ENCODE assay signal across 8 cellular contexts in the genomic region with DNA sequence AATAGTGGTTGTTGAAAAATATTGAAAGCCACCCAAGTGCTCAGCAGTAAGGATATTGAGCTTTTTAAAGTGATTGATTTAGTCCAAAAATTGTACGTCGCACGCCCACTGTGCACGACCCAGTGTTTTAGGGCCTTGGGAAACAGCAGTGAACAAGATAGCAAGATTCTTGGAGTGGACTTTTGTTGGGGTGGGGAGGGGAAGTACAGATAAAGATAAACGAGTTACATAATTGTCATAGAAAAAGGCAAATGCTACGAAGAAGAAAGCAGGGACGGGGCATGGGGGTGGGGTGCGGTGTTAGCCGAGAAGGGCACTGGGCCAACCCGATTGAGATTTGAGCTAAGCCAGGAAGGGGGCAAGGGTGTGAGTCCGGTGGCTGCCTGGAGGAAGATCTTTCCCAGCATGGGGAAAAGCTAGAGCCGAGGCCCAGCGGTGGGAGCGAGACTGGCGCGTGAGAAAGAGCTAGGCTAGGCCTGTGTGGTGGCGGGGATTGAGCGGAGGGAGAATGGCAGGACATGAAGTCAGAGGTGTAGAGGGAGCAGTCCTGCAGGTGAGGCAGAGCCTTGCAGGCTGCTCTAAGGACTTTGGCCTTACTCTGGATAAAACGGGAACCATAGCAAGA. TPM values are rescaled to one million over a fixed set of nuclear protein-coding genes. Genes with fewer than 3 reads are reported as not detected.
DNase-seq lines count a peak whose midpoint lies in the region; ATAC-seq and TF ChIP-seq lines count a peak whose summit lies in the region.

No MANE protein-coding gene starts in this region.

- H3K4me3 ChIP-seq in AG04449 (ENCODE audit: low read depth, low read length) (peak overlapping the region; percentile 84), IMR-90 (ENCODE audit: insufficient read depth, low read depth, low read length) (peak overlapping the region; percentile 74), esophagus (ENCODE audit: low read depth in 1 of 2, low read length in 2 of 2) (peak overlapping the region; percentile 75 to 78), uterus (peak overlapping the region; percentile 59 to 99)
- peak overlapping the region; percentile 90 for H3K4me3 ChIP-seq in naive thymus-derived CD4-positive, alpha-beta T cell (ENCODE audit: low read length)

- peak overlapping the region; percentile 97 for H3K56ac ChIP-seq in IMR-90 (ENCODE audit: extremely low read depth, insufficient read depth, low read length)

- BruUV-seq in IMR-90 (replicated peaks; lab: Mats Ljungman, UMichigan), result no TSS peak

- peak overlapping the region; percentile 95 for H2AK9ac ChIP-seq in IMR-90 (replicated peaks; ENCODE audit: low read depth, low read length, poor library complexity)

- peak overlapping the region; percentile 34 to 88 for H4K8ac ChIP-seq in IMR-90 (ENCODE audit: low read depth in 2 of 2, low read length in 2 of 2)

- DNase-seq in AG04449 (ENCODE audit: low read depth, low spot score), result no peak
- peak; percentile 30 for DNase-seq in IMR-90
- DNase-seq in activated CD8-positive, alpha-beta memory T cell treated with anti-CD3 and anti-CD28 coated beads for 24 hours, result peak; percentile 70
- peak in 5 of 9 donors; percentile 8 to 44 (median 22) for DNase-seq in naive thymus-derived CD4-positive, alpha-beta T cell
- DNase-seq in uterus, result peak; percentile 50 to 54
- no peak for DNase-seq in GM20000 (ENCODE audit: low spot score)

- peak overlapping the region; percentile 93 for H3K9ac ChIP-seq in IMR-90 (ENCODE audit: low read depth, low read length)

- POLR2A ChIA-PET in AG04449 (lab: Yijun Ruan, JAX) (interaction anchor here (0.9 to 1.8 kb wide), 8 partner anchors 15 to 228 kb away, joined by 3 to 8 read pairs (median 3); a partner anchor contains a TSS), IMR-90 (lab: Charles Lee; ENCODE audit: unreplicated experiment) (interaction anchor here (0.9 to 1.0 kb wide), 2 partner anchors 34 to 185 kb away, joined by 3 read pairs; a partner anchor contains a TSS)
- POLR2A ChIA-PET in naive thymus-derived CD4-positive, alpha-beta T cell (lab: Charles Lee), result interaction anchor here (0.7 to 4.0 kb wide), 19 partner anchors 12 to 751 kb away, joined by 3 to 29 read pairs (median 4); a partner anchor contains a TSS

- no peak overlapping the region for H3K18ac ChIP-seq in IMR-90 (ENCODE audit: low read depth, low read length)

- peak overlapping the region; percentile 33 for H4K5ac ChIP-seq in IMR-90 (ENCODE audit: low read depth, low read length)

- CTCF ChIA-PET in AG04449 (lab: Yijun Ruan, JAX), result interaction anchor here (0.7 to 19.9 kb wide), 83 partner anchors 12 to 467 kb away, joined by 3 to 1062 read pairs (median 5); a partner anchor contains a TSS
- CTCF ChIA-PET in IMR-90 (lab: Yijun Ruan, JAX), result interaction anchor here (0.6 to 2.5 kb wide), 15 partner anchors 10 to 474 kb away, joined by 3 to 18 read pairs (median 4); no protein-coding TSS in a partner anchor
- CTCF ChIA-PET in naive thymus-derived CD4-positive, alpha-beta T cell (lab: Charles Lee), result interaction anchor here (0.7 to 4.3 kb wide), 21 partner anchors 11 to 323 kb away, joined by 3 to 42 read pairs (median 5); a partner anchor contains a TSS

- H3K36me3 Mint-ChIP-seq in naive thymus-derived CD4-positive, alpha-beta T cell, result peaks cover 0 to 17% (median 9%) of the 10 kb centered on the region in 5 donors

- H3K4ac ChIP-seq in IMR-90 (ENCODE audit: low read depth, low read length), result peak overlapping the region; percentile 93

- intact Hi-C loops in IMR-90 (cut with micrococcal nuclease) (loop anchor here (1.0 to 10.0 kb wide), 4 partner anchors 108 to 318 kb away; a partner anchor contains a TSS), uterus (cut with DNase I; ENCODE audit: low total_unique reads) (no loop called here)
- intact Hi-C loops in naive thymus-derived CD4-positive, alpha-beta T cell (cut with micrococcal nuclease), result loop anchor here (1.0 to 5.0 kb wide), 20 partner anchors 26 to 1624 kb away; a partner anchor contains a TSS

- H2BK15ac ChIP-seq in IMR-90 (ENCODE audit: low read depth, low read length), result 0 out of 3 replicates have a peak overlapping the region, but pooled peaks have one; percentile 4

- TF ChIP-seq RAD21 in IMR-90 (IDR thresholded peaks at IDR 0.05; ENCODE audit: low read length), result no peak

- H3K27ac Mint-ChIP-seq in naive thymus-derived CD4-positive, alpha-beta T cell, result peak overlapping the region; percentile 99 to 100 (median 99)

- peak overlapping the region; percentile 98 for H2AFZ ChIP-seq in IMR-90 (replicated peaks; ENCODE audit: low read length, poor library complexity)

- H3K4me1 ChIP-seq in IMR-90 (ENCODE audit: control insufficient read depth, insufficient read depth, low read length) (peaks cover 6% of the 10 kb centered on the region), esophagus (ENCODE audit: control insufficient read depth in 2 of 2, insufficient read depth in 2 of 2, low read length in 1 of 2) (peaks cover 0 to 4% of the 10 kb centered on the region in 2 donors), uterus (peaks cover 8 to 14% of the 10 kb centered on the region in 2 donors)
- H3K4me1 ChIP-seq in naive thymus-derived CD4-positive, alpha-beta T cell (ENCODE audit: control insufficient read depth in 2 of 2, insufficient read depth in 2 of 2, low read length in 2 of 2), result peaks cover 21 to 24% of the 10 kb centered on the region in 2 donors

- peak overlapping the region; percentile 92 for H2BK5ac ChIP-seq in IMR-90 (ENCODE audit: low read depth, low read length, poor library complexity, severe bottlenecking)

- H4K91ac ChIP-seq in IMR-90 (ENCODE audit: insufficient read depth, low read depth, low read length), result peak overlapping the region; percentile 78

- no peak overlapping the region for H2BK20ac ChIP-seq in IMR-90 (ENCODE audit: low read depth, low read length)

- H2BK120ac ChIP-seq in IMR-90 (ENCODE audit: low read depth, low read length), result peak overlapping the region; percentile 1; the same call in 1 of the 2 replicates

- dilution Hi-C loops in IMR-90 (cut with HindIII; ENCODE audit: low sequenced_read_pairs, unreplicated experiment), result no loop called here

- peak overlapping the region; percentile 80 for H3K14ac ChIP-seq in IMR-90 (replicated peaks; ENCODE audit: low read depth, low read length)

- H3K23ac ChIP-seq in IMR-90 (ENCODE audit: low read depth, low read length), result peak overlapping the region; percentile 64

- H3K36me3 ChIP-seq in IMR-90 (ENCODE audit: control insufficient read depth, insufficient read depth, low read length), result peaks cover 11% of the 10 kb centered on the region
- H3K36me3 ChIP-seq in esophagus (ENCODE audit: control insufficient read depth in 2 of 2, insufficient read depth in 2 of 2, low read length in 1 of 2), result peaks cover 0 to 9% of the 10 kb centered on the region in 2 donors
- peaks cover 0 to 21% (median 8%) of the 10 kb centered on the region in 3 experiments for H3K36me3 ChIP-seq in naive thymus-derived CD4-positive, alpha-beta T cell (ENCODE audit: control insufficient read depth in 2 of 3, insufficient read depth in 3 of 3, low read length in 3 of 3)
- H3K36me3 ChIP-seq in uterus, result no peaks in the 10 kb centered on the region

- ATAC-seq in GM18511 (IDR thresholded peaks at IDR 0.05; ENCODE audit: unreplicated experiment) (peak; percentile 32), IMR-90 (ENCODE audit: low read depth) (peak; percentile 12)
- ATAC-seq in naive thymus-derived CD4-positive, alpha-beta T cell, result peak; percentile 10

- TF ChIP-seq POLR2A in IMR-90 (IDR thresholded peaks at IDR 0.05; ENCODE audit: low read depth, low read length) (no peak), uterus (IDR thresholded peaks at IDR 0.05) (no peak)

- peaks cover 0 to 7% (median under 1%) of the 10 kb centered on the region in 5 donors for H3K27me3 Mint-ChIP-seq in naive thymus-derived CD4-positive, alpha-beta T cell

- peaks cover 28 to 47% (median 36%) of the 10 kb centered on the region in 7 donors for H3K4me1 Mint-ChIP-seq in naive thymus-derived CD4-positive, alpha-beta T cell

- H3K4me3 Mint-ChIP-seq in naive thymus-derived CD4-positive, alpha-beta T cell, result peak overlapping the region; percentile 94 to 99 (median 97)

- H3K27ac ChIP-seq in IMR-90 (ENCODE audit: insufficient read depth, low read length), result peak overlapping the region; percentile 94
- H3K27ac ChIP-seq in esophagus (ENCODE audit: low read depth in 2 of 2, low read length in 1 of 2), result peak overlapping the region; percentile 93 to 99
- H3K27ac ChIP-seq in naive thymus-derived CD4-positive, alpha-beta T cell (ENCODE audit: low read depth, low read length), result peak overlapping the region; percentile 98
- H3K27ac ChIP-seq in uterus, result peak overlapping the region; percentile 94 to 99

- H2AK5ac ChIP-seq in IMR-90 (ENCODE audit: low read depth, low read length), result peak overlapping the region; percentile 82

- 0% methylated on average over 19 of the region's 19 CpGs; no CpG with 5 or more reads in 1 of the 2 experiments for WGBS in IMR-90 (ENCODE audit: extremely low coverage in 2 of 2, insufficient read length in 1 of 2), 2 experiments
- 1% methylated on average over 19 of the region's 19 CpGs for WGBS in esophagus, 2 donors

- peaks cover 4% of the 10 kb centered on the region for H3K9me1 ChIP-seq in IMR-90 (ENCODE audit: insufficient read depth, low read length)

- H3K9me3 Mint-ChIP-seq in naive thymus-derived CD4-positive, alpha-beta T cell, result peaks cover 0 to 9% (median 0%) of the 10 kb centered on the region in 11 donors

- peaks cover 23 to 41% of the 10 kb centered on the region in 2 experiments for H3K79me1 ChIP-seq in IMR-90 (ENCODE audit: low read depth in 1 of 2, low read length in 2 of 2)

- H4K20me1 ChIP-seq in IMR-90 (ENCODE audit: insufficient read depth, low read length), result peaks cover 36% of the 10 kb centered on the region

- in situ Hi-C loops in IMR-90 (cut with MboI; ENCODE audit: low sequenced_read_pairs), result loop anchor here (10.0 kb wide), 1 partner anchor 302 kb away; a partner anchor contains a TSS

- H3K27me3 ChIP-seq in IMR-90 (ENCODE audit: control insufficient read depth, insufficient read depth, low read length) (peaks cover 6% of the 10 kb centered on the region), esophagus (ENCODE audit: control insufficient read depth in 1 of 2, insufficient read depth in 2 of 2, low read length in 2 of 2) (no peaks in the 10 kb centered on the region), uterus (no peaks in the 10 kb centered on the region)
- H3K27me3 ChIP-seq in naive thymus-derived CD4-positive, alpha-beta T cell (ENCODE audit: control insufficient read depth in 2 of 2, insufficient read depth in 2 of 2, low read length in 2 of 2), result no peaks in the 10 kb centered on the region

- peak overlapping the region; percentile 98 for H3K4me2 ChIP-seq in IMR-90 (ENCODE audit: low read depth, low read length)

- H3K9me3 ChIP-seq in IMR-90 (ENCODE audit: control insufficient read depth, insufficient read depth, low read length) (no peaks in the 10 kb centered on the region), esophagus (ENCODE audit: control insufficient read depth in 2 of 2, insufficient read depth in 1 of 2, low read depth in 1 of 2, low read length in 1 of 2) (no peaks in the 10 kb centered on the region), uterus (no peaks in the 10 kb centered on the region)
- no peaks in the 10 kb centered on the region for H3K9me3 ChIP-seq in naive thymus-derived CD4-positive, alpha-beta T cell (ENCODE audit: control insufficient read depth in 2 of 3, low read length in 3 of 3)

- TF ChIP-seq CTCF in AG04449 (IDR thresholded peaks at IDR 0.05; ENCODE audit: insufficient read depth, low read length, missing control alignments) (no peak), IMR-90 (conservative IDR thresholded peaks at IDR 0.05; ENCODE audit: low read depth, low read length) (0 out of 2 replicates have a peak, but pooled peaks have one; percentile 4), uterus (IDR thresholded peaks at IDR 0.05) (peak in 1 of 4 experiments; percentile 15), GM20000 (IDR thresholded peaks at IDR 0.05; ENCODE audit: extremely low read depth, missing control alignments) (no peak)

RNA-seq across cellular contexts. Expression of a gene that starts 0.5 kb away (rescaled TPM):
- total RNA-seq in IMR-90 (2012; rRNA removed), result 11.4 and 13.3 TPM in 2 replicates
- 5.7 and 6.4 TPM in 2 replicates for polyA plus RNA-seq in IMR-90 (2012; rRNA removed)
- polyA plus RNA-seq in IMR-90 (2012; cell fraction: cytosol; rRNA removed), result 1.5 and 1.9 TPM in 2 replicates
- 0.73 and 4.8 TPM in 2 replicates for polyA plus RNA-seq in IMR-90 (2012; cell fraction: nucleus; rRNA removed; ENCODE audit: low replicate concordance)
- 1 to 10 TPM; 1.3 to 5.9 TPM for polyA plus RNA-seq in esophagus
- total RNA-seq in naive thymus-derived CD4-positive, alpha-beta T cell, result 10 to 100 TPM in 2 of 5 experiments, 1 to 10 TPM in 3; 4.5 to 10.6 (median 9.2) TPM
- 10 to 100 TPM; 25.7 to 35.8 TPM for polyA plus RNA-seq in naive thymus-derived CD4-positive, alpha-beta T cell
- total RNA-seq in uterus, result 10 to 100 TPM in 2 of 4 donors, 1 to 10 TPM in 2; 1.2 to 39.6 (median 7.8) TPM

RNA-seq across cellular contexts. Expression of a gene that starts 0.7 kb away (rescaled TPM):
- total RNA-seq in IMR-90 (2012; rRNA removed) (6.6 and 11.9 TPM in 2 replicates), uterus (10 to 100 TPM in 2 of 4 donors, 1 to 10 TPM in 2; 1.5 to 26.7 (median 9.7) TPM)
- polyA plus RNA-seq in IMR-90 (2012; rRNA removed) (6.5 and 7.8 TPM in 2 replicates), esophagus (1 to 10 TPM; 7.5 to 8.4 TPM)
- 3.2 TPM in 2 replicates for polyA plus RNA-seq in IMR-90 (2012; cell fraction: cytosol; rRNA removed)
- polyA plus RNA-seq in IMR-90 (2012; cell fraction: nucleus; rRNA removed; ENCODE audit: low replicate concordance), result 1.6 and 7.7 TPM in 2 replicates
- 10 to 100 TPM; 14.8 to 21.6 (median 17.6) TPM for total RNA-seq in naive thymus-derived CD4-positive, alpha-beta T cell
- 1 to 10 TPM; 6.8 to 7.1 TPM for polyA plus RNA-seq in naive thymus-derived CD4-positive, alpha-beta T cell

RNA-seq across cellular contexts. Expression of a gene that starts 25.9 kb away (rescaled TPM):
- 14.3 and 15.6 TPM in 2 replicates for total RNA-seq in IMR-90 (2012; rRNA removed)
- polyA plus RNA-seq in IMR-90 (2012; rRNA removed), result 16.4 and 17.7 TPM in 2 replicates
- polyA plus RNA-seq in IMR-90 (2012; cell fraction: cytosol; rRNA removed), result 7.9 and 8.2 TPM in 2 replicates
- polyA plus RNA-seq in IMR-90 (2012; cell fraction: nucleus; rRNA removed; ENCODE audit: low replicate concordance), result 5.9 and 25.5 TPM in 2 replicates
- polyA plus RNA-seq in esophagus, result 1 to 10 TPM; 3.2 to 6.0 TPM
- total RNA-seq in naive thymus-derived CD4-positive, alpha-beta T cell, result 10 to 100 TPM; 17.3 to 38.9 (median 22.3) TPM
- polyA plus RNA-seq in naive thymus-derived CD4-positive, alpha-beta T cell, result 10 to 100 TPM; 23.1 to 26.3 TPM
- 10 to 100 TPM; 15.1 to 50.5 (median 41.1) TPM for total RNA-seq in uterus

Comparison
In these comparisons a context has a peak if more than half of its experiments do, and no peak if none do; other contexts are left out.
1. DNase-seq: peak in IMR-90 (single experiment), activated CD8-positive, alpha-beta memory T cell treated with anti-CD3 and anti-CD28 coated beads for 24 hours (single experiment), naive thymus-derived CD4-positive, alpha-beta T cell (5 of 9) and uterus (2 of 2); none in AG04449 (single experiment) and GM20000 (single experiment).
2. Peak in every context shown above with its lines, with median percentiles within 50 percentile points of each other: H3K4me3 ChIP-seq, ATAC-seq and H3K27ac ChIP-seq.